1 cellular context compared by ENCODE assay signal in genomic region chr19:33677745-33678426, GRCh38.
A peak's percentile ranks its signal among the peaks of the same experiment; 100 is the strongest.
TF ChIP-seq lines count a peak whose summit lies in the region.

No MANE protein-coding gene starts in this region.

TF ChIP-seq in HEK293, 187 proteins besides CTCF, POLR2A, EP300 and RAD21 (continued from another document):
- TF ChIP-seq REST (tag by site-specific recombination; IDR thresholded peaks at IDR 0.05), result peak; percentile 99
- TF ChIP-seq ZNF292 (tag by site-specific recombination; IDR thresholded peaks at IDR 0.05; ENCODE audit: borderline replicate concordance, low read depth), result no peak
- TF ChIP-seq ZNF48 (tag by site-specific recombination; IDR thresholded peaks at IDR 0.05), result no peak
- no peak for TF ChIP-seq RBAK (tag by site-specific recombination; IDR thresholded peaks at IDR 0.05)
- TF ChIP-seq ZNF791 (tag by site-specific recombination; IDR thresholded peaks at IDR 0.05), result no peak
- TF ChIP-seq GLIS2 (tag by site-specific recombination; IDR thresholded peaks at IDR 0.05), result 0 out of 2 replicates have a peak, but pooled peaks have one; percentile 23
- TF ChIP-seq ZNF398 (tag by site-specific recombination; IDR thresholded peaks at IDR 0.05), result no peak
- no peak for TF ChIP-seq ZNF266 (tag by site-specific recombination; IDR thresholded peaks at IDR 0.05; ENCODE audit: low read depth)
- TF ChIP-seq ZNF324 (tag by site-specific recombination; IDR thresholded peaks at IDR 0.05), result no peak
- TF ChIP-seq ZBTB20 (tag by site-specific recombination; IDR thresholded peaks at IDR 0.05), result no peak
- TF ChIP-seq ZNF623 (tag by site-specific recombination; IDR thresholded peaks at IDR 0.05), result no peak
